1 cellular context compared by ENCODE assay signal in genomic region chr9:8961186-8961666, GRCh38.
A peak's percentile ranks its signal among the peaks of the same experiment; 100 is the strongest.
TF ChIP-seq lines count a peak whose summit lies in the region.

No MANE protein-coding gene starts in this region.

TF ChIP-seq in HepG2, 621 proteins besides CTCF, POLR2A, EP300 and RAD21 (continued from another document and continues in another):
- TF ChIP-seq KDM6A (CRISPR knock-in tag; IDR thresholded peaks at IDR 0.05; ENCODE audit: low read depth) (peak; percentile 44), ZNF205 (CRISPR knock-in tag; IDR thresholded peaks at IDR 0.05) (0 out of 2 replicates have a peak, but pooled peaks have one; percentile 36), NFYC (CRISPR knock-in tag; IDR thresholded peaks at IDR 0.05) (no peak), NFRKB (IDR thresholded peaks at IDR 0.05) (no peak), FOXP4 (CRISPR knock-in tag; IDR thresholded peaks at IDR 0.05) (0 out of 2 replicates have a peak, but pooled peaks have one; percentile 35), MAFK (conservative IDR thresholded peaks at IDR 0.05 in 1 of 2, IDR thresholded peaks at IDR 0.05 in 1 of 2; ENCODE audit: low read length in 2 of 2) (0 out of 4 replicates have a peak, but pooled peaks of 1 of the 2 experiments have one; percentile 4), PLSCR1 (CRISPR knock-in tag; IDR thresholded peaks at IDR 0.05; ENCODE audit: borderline replicate concordance) (no peak), MIER3 (CRISPR knock-in tag; IDR thresholded peaks at IDR 0.05; ENCODE audit: borderline replicate concordance) (peak; percentile 66; the same call in 1 of the 2 replicates), RNF219 (CRISPR knock-in tag; IDR thresholded peaks at IDR 0.05) (no peak), MLX (CRISPR knock-in tag; IDR thresholded peaks at IDR 0.05) (peak; percentile 73; the same call in 1 of the 2 replicates), ATAD3A (CRISPR knock-in tag; IDR thresholded peaks at IDR 0.05) (no peak), ETV5 (CRISPR knock-in tag; IDR thresholded peaks at IDR 0.05; ENCODE audit: borderline replicate concordance) (peak; percentile 28; the same call in 1 of the 2 replicates), ZNF350 (CRISPR knock-in tag; IDR thresholded peaks at IDR 0.05; ENCODE audit: borderline replicate concordance, low read depth) (no peak), MEF2D (CRISPR knock-in tag; IDR thresholded peaks at IDR 0.05) (0 out of 2 replicates have a peak, but pooled peaks have one; percentile 38), AFF4 (CRISPR knock-in tag; IDR thresholded peaks at IDR 0.05) (no peak), CENPBD1 (CRISPR knock-in tag; IDR thresholded peaks at IDR 0.05; ENCODE audit: borderline replicate concordance, low read depth) (no peak), ADNP (CRISPR knock-in tag; IDR thresholded peaks at IDR 0.05) (no peak), TRIM24 (CRISPR knock-in tag; IDR thresholded peaks at IDR 0.05) (peak; percentile 82), LCORL (IDR thresholded peaks at IDR 0.05) (peak; percentile 41; the same call in 1 of the 2 replicates), LCORL (CRISPR knock-in tag; IDR thresholded peaks at IDR 0.05) (no peak; the same call in 1 of the 2 replicates), PRPF4 (IDR thresholded peaks at IDR 0.05; ENCODE audit: low read depth, low read length, poor library complexity, severe bottlenecking) (no peak), ZNF460 (CRISPR knock-in tag; IDR thresholded peaks at IDR 0.05; ENCODE audit: borderline replicate concordance) (no peak), ZNF18 (CRISPR knock-in tag; IDR thresholded peaks at IDR 0.05; ENCODE audit: insufficient replicate concordance) (no peak), KDM5B (CRISPR knock-in tag; IDR thresholded peaks at IDR 0.05; ENCODE audit: borderline replicate concordance) (no peak), MIER2 (CRISPR knock-in tag; IDR thresholded peaks at IDR 0.05) (peak; percentile 33; the same call in 1 of the 2 replicates), ATF2 (CRISPR knock-in tag; IDR thresholded peaks at IDR 0.05) (peak; percentile 97), GLMP (CRISPR knock-in tag; IDR thresholded peaks at IDR 0.05; ENCODE audit: borderline replicate concordance) (no peak), PITX1 (CRISPR knock-in tag; IDR thresholded peaks at IDR 0.05) (0 out of 2 replicates have a peak, but pooled peaks have one; percentile 26), SOX5 (CRISPR knock-in tag; IDR thresholded peaks at IDR 0.05; ENCODE audit: borderline replicate concordance) (peak; percentile 98; the same call in 1 of the 2 replicates), ZHX1 (CRISPR knock-in tag; IDR thresholded peaks at IDR 0.05; ENCODE audit: low read depth) (0 out of 2 replicates have a peak, but pooled peaks have one; percentile 38), ZFX (CRISPR knock-in tag; IDR thresholded peaks at IDR 0.05; ENCODE audit: low read depth) (peak; percentile 45; the same call in 1 of the 2 replicates), ZNF276 (CRISPR knock-in tag; IDR thresholded peaks at IDR 0.05; ENCODE audit: low read depth) (no peak)
